10 cellular contexts compared by ENCODE assay signal in the genomic region with DNA sequence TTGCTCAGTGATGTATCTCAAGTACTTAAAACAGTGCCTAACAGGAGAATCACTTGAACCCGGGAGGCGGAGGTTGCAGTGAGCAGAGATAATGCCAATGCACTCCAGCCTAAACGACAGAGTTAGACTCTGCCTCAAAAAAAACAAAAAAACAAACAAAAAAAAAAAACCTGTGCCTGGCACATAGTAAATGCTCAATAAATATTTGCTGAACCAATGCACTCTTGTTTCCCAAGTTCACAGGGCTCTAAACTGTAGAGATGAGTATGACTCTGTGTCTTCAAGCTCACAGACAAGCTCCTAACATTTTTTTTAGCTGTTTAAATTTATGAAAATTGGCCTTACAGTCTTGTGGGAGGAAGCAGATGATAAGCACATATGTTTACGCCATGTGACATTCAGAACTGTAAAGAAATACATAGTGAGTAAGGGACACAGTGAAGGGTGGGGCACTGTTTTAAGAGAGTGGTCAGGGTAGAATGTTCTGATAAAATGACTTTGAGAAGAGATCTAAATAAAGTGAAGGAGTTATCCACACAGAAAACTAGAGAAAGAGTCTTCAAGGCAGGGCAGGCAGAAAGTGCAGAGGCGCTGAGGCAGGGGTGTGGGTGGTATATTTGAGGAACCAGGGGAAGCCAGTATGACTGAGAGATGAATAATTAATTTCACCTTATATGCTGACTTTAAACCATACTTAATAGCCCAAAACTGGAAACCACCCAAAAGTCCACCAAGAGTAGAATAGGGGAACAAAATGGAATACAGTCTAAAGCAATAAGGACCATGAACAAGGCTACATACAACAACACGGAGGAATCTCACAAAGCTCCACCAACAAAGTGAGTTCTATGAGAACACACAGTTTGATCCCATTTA. TPM values are rescaled to one million over a fixed set of nuclear protein-coding genes. Genes with fewer than 3 reads are reported as not detected.
DNase-seq lines count a peak whose midpoint lies in the region; ATAC-seq and TF ChIP-seq lines count a peak whose summit lies in the region.
"Had no signal": no experiment of that assay in that cellular context is flagged by ENCODE, and none has a peak within 500 bp of the region (broad histone marks: within the 10 kb centered on the region; RNA-seq: fewer than 3 reads in every experiment).

No MANE protein-coding gene starts in this region.

- peak overlapping the region; percentile 3 for H3K27ac Mint-ChIP-seq in Calu3 (ENCODE audit: unreplicated experiment)
- peak overlapping the region; percentile 51 for H3K27ac Mint-ChIP-seq in activated T-helper 17 cell treated with anti-CD3 and anti-CD28 coated beads, Interleukin-2, amount 50 U/mL, for 72 hours

- H3K27me3 Mint-ChIP-seq in Calu3 (ENCODE audit: unreplicated experiment) = no peaks in the 10 kb centered on the region
- H3K27me3 Mint-ChIP-seq in activated T-helper 17 cell treated with anti-CD3 and anti-CD28 coated beads, Interleukin-2, amount 50 U/mL, for 72 hours = no peaks in the 10 kb centered on the region

- H3K27me3 ChIP-seq in spleen (replicated peaks in 1 of 7) = no peaks in the 10 kb centered on the region
- H3K27me3 ChIP-seq: cardiac muscle cell, heart left ventricle had no signal

- no peaks in the 10 kb centered on the region for H3K9me3 Mint-ChIP-seq in Calu3 (ENCODE audit: low read depth, unreplicated experiment)
- no peaks in the 10 kb centered on the region for H3K9me3 Mint-ChIP-seq in activated T-helper 17 cell treated with anti-CD3 and anti-CD28 coated beads, Interleukin-2, amount 50 U/mL, for 72 hours

- no peaks in the 10 kb centered on the region for H3K9me3 ChIP-seq in spleen
- H3K9me3 ChIP-seq: heart left ventricle had no signal

- BruUV-seq in Calu3 (replicated peaks; lab: Mats Ljungman, UMichigan) = no TSS peak

- no peak for TF ChIP-seq POLR2A in lower leg skin (IDR thresholded peaks at IDR 0.05)
- no peak for TF ChIP-seq POLR2A in spleen (IDR thresholded peaks at IDR 0.05)

- intact Hi-C loops in Calu3 (cut with micrococcal nuclease; ENCODE audit: unreplicated experiment) = no loop called here
- intact Hi-C loops in lower leg skin (cut with DNase I; ENCODE audit: low total_unique reads) = no loop called here
- intact Hi-C loops in spleen (cut with DNase I; ENCODE audit: low total_unique reads) = no loop called here

- no peak overlapping the region for H3K27ac ChIP-seq in spleen
- H3K27ac ChIP-seq: cardiac muscle cell had no signal

- DNase-seq in Calu3 = no peak
- DNase-seq in activated effector memory CD4-positive, alpha-beta T cell treated with Interleukin-2 at 50 U/mL for 16 hours = no peak
- DNase-seq in NCI-H1092 treated with DMSO at 0.1 percent for 48 hours (lab: John Stamatoyannopoulos, UW) = no peak
- DNase-seq in lower leg skin (ENCODE audit: low spot score in 2 of 2) = no peak
- no peak for DNase-seq in spleen
- DNase-seq: heart left ventricle had no signal

- no peak overlapping the region for H3K4me3 ChIP-seq in lower leg skin (ENCODE audit: low read depth, poor library complexity, severe bottlenecking)
- H3K4me3 ChIP-seq in spleen = no peak overlapping the region
- H3K4me3 ChIP-seq: cardiac muscle cell, heart left ventricle had no signal

- ATAC-seq in GM19351 (IDR thresholded peaks at IDR 0.05; ENCODE audit: unreplicated experiment) = peak; percentile 17
- ATAC-seq in HG03135 (IDR thresholded peaks at IDR 0.05; ENCODE audit: unreplicated experiment) = peak; percentile 32
- ATAC-seq in activated T-helper 17 cell treated with anti-CD3 and anti-CD28 coated beads, Interleukin-2, amount 50 U/mL, for 72 hours (replicated peaks) = peak; percentile 48
- ATAC-seq: heart left ventricle had no signal

- H3K4me3 Mint-ChIP-seq in Calu3 (ENCODE audit: low read depth, unreplicated experiment) = no peak overlapping the region
- peak overlapping the region; percentile 59 for H3K4me3 Mint-ChIP-seq in activated T-helper 17 cell treated with anti-CD3 and anti-CD28 coated beads, Interleukin-2, amount 50 U/mL, for 72 hours

- H3K36me3 ChIP-seq in spleen = peaks cover 0 to 11% (median 0%) of the 10 kb centered on the region in 6 donors
- H3K36me3 ChIP-seq: cardiac muscle cell, heart left ventricle had no signal

- H3K36me3 Mint-ChIP-seq in Calu3 (ENCODE audit: insufficient read depth, unreplicated experiment) = no peaks in the 10 kb centered on the region
- H3K36me3 Mint-ChIP-seq in activated T-helper 17 cell treated with anti-CD3 and anti-CD28 coated beads, Interleukin-2, amount 50 U/mL, for 72 hours (ENCODE audit: low read depth) = no peaks in the 10 kb centered on the region

- peaks cover 43% of the 10 kb centered on the region for H3K4me1 Mint-ChIP-seq in Calu3 (ENCODE audit: low read depth, unreplicated experiment)
- peaks cover 40% of the 10 kb centered on the region for H3K4me1 Mint-ChIP-seq in activated T-helper 17 cell treated with anti-CD3 and anti-CD28 coated beads, Interleukin-2, amount 50 U/mL, for 72 hours

- WGBS in lower leg skin, 2 donors = 91 to 92% methylated on average over 6 of the region's 6 CpGs
- 72 to 76% (median 75%) methylated on average over 6 of the region's 6 CpGs for WGBS in spleen, 5 donors

- CTCF ChIA-PET in Calu3 (lab: Charles Lee) = no interaction called here

- peaks cover 0 to 41% (median 16%) of the 10 kb centered on the region in 6 donors for H3K4me1 ChIP-seq in spleen

- TF ChIP-seq CTCF in Calu3 (IDR thresholded peaks at IDR 0.05; ENCODE audit: unreplicated experiment) (no peak), lower leg skin (IDR thresholded peaks at IDR 0.05) (no peak), spleen (IDR thresholded peaks at IDR 0.05 in 8 of 11, conservative IDR thresholded peaks at IDR 0.05 in 3 of 11) (no peak)

RNA-seq across cellular contexts. Expression of a gene that starts 8.7 kb away (rescaled TPM):
- 22.0 and 29.7 TPM in 2 replicates for total RNA-seq in Calu3 (2022)
- 10 to 100 TPM in 1 of 2 donors, 1 to 10 TPM in 1; 7.5 to 22.0 TPM for total RNA-seq in activated T-helper 17 cell treated with anti-CD3 and anti-CD28 coated beads, Interleukin-2, amount 50 U/mL, for 72 hours
- total RNA-seq in lower leg skin = 10 to 100 TPM; 31.7 to 41.0 (median 35.5) TPM
- 1 to 10 TPM; 4.6 to 8.3 (median 6.6) TPM for total RNA-seq in spleen
- 1 to 10 TPM; 4.5 to 7.0 (median 4.8) TPM for polyA plus RNA-seq in spleen
